1 cellular context compared by ENCODE assay signal in genomic region chr20:38999965-39000910, GRCh38.
TF ChIP-seq lines count a peak whose summit lies in the region.

No MANE protein-coding gene starts in this region.

TF ChIP-seq in HepG2, 621 proteins besides CTCF, POLR2A, EP300 and RAD21 (continued from another document and continues in another):
- TF ChIP-seq ZNF605 (CRISPR knock-in tag; IDR thresholded peaks at IDR 0.05) (no peak), IKZF5 (CRISPR knock-in tag; IDR thresholded peaks at IDR 0.05) (no peak), ZNF691 (CRISPR knock-in tag; IDR thresholded peaks at IDR 0.05; ENCODE audit: borderline replicate concordance, low read depth) (no peak), ZSCAN29 (CRISPR knock-in tag; conservative IDR thresholded peaks at IDR 0.05) (no peak), HDAC1 (CRISPR knock-in tag; IDR thresholded peaks at IDR 0.05) (no peak), POGZ (CRISPR knock-in tag; IDR thresholded peaks at IDR 0.05) (no peak), HMG20B (CRISPR knock-in tag; conservative IDR thresholded peaks at IDR 0.05) (no peak), ZBTB26 (CRISPR knock-in tag; IDR thresholded peaks at IDR 0.05; ENCODE audit: borderline replicate concordance) (no peak), ZNF570 (CRISPR knock-in tag; IDR thresholded peaks at IDR 0.05; ENCODE audit: borderline replicate concordance) (no peak), IKZF1 (IDR thresholded peaks at IDR 0.05) (no peak), ZNF549 (CRISPR knock-in tag; IDR thresholded peaks at IDR 0.05) (no peak), HINFP (CRISPR knock-in tag; IDR thresholded peaks at IDR 0.05; ENCODE audit: low read depth) (no peak), UBTF (CRISPR knock-in tag; IDR thresholded peaks at IDR 0.05) (no peak), ZNF660 (CRISPR knock-in tag; IDR thresholded peaks at IDR 0.05; ENCODE audit: borderline replicate concordance, low read depth) (no peak), CEBPB (IDR thresholded peaks at IDR 0.05; ENCODE audit: borderline replicate concordance, low read depth, low read length) (no peak), HNF1B (CRISPR knock-in tag; IDR thresholded peaks at IDR 0.05) (no peak; the same call in 1 of the 2 replicates), SNRNP70 (IDR thresholded peaks at IDR 0.05; ENCODE audit: low read depth, low read length) (no peak), ZNF30 (CRISPR knock-in tag; IDR thresholded peaks at IDR 0.05) (no peak), SNAPC5 (CRISPR knock-in tag; IDR thresholded peaks at IDR 0.05; ENCODE audit: borderline replicate concordance) (no peak), BATF2 (CRISPR knock-in tag; IDR thresholded peaks at IDR 0.05) (no peak), ZNF276 (CRISPR knock-in tag; IDR thresholded peaks at IDR 0.05; ENCODE audit: low read depth) (no peak), ZNF7 (CRISPR knock-in tag; IDR thresholded peaks at IDR 0.05) (no peak), ZNF619 (CRISPR knock-in tag; IDR thresholded peaks at IDR 0.05) (no peak), ADNP (CRISPR knock-in tag; IDR thresholded peaks at IDR 0.05) (no peak), ZNF318 (CRISPR knock-in tag; IDR thresholded peaks at IDR 0.05) (no peak), ZBTB39 (CRISPR knock-in tag; IDR thresholded peaks at IDR 0.05) (no peak), BORCS8-MEF2B (CRISPR knock-in tag; IDR thresholded peaks at IDR 0.05) (no peak), ZNF639 (CRISPR knock-in tag; conservative IDR thresholded peaks at IDR 0.05) (no peak), MED13 (CRISPR knock-in tag; IDR thresholded peaks at IDR 0.05) (no peak), TCF7L2 (IDR thresholded peaks at IDR 0.05; ENCODE audit: low read depth, low read length) (no peak), CREBL2 (CRISPR knock-in tag; IDR thresholded peaks at IDR 0.05; ENCODE audit: borderline replicate concordance) (no peak), KAT7 (CRISPR knock-in tag; IDR thresholded peaks at IDR 0.05; ENCODE audit: borderline replicate concordance) (no peak)
